Comparison of ENCODE assay signal across 1 cellular context in genomic region chr18:46167971-46168370, GRCh38.
TF ChIP-seq lines count a peak whose summit lies in the region.

No MANE protein-coding gene starts in this region.

TF ChIP-seq in GM12878, 131 proteins besides CTCF, POLR2A, EP300 and RAD21 (continued from another document):
- no peak for TF ChIP-seq ZBTB11 (CRISPR knock-in tag; IDR thresholded peaks at IDR 0.05)
- TF ChIP-seq SMAD1 (IDR thresholded peaks at IDR 0.05; ENCODE audit: low read depth, partially characterized antibody), result no peak
- no peak for TF ChIP-seq ESRRA (IDR thresholded peaks at IDR 0.05; ENCODE audit: low read length)
- 0 out of 2 replicates have a peak, but pooled peaks have one; percentile 12 for TF ChIP-seq CHD2 (IDR thresholded peaks at IDR 0.05; ENCODE audit: borderline replicate concordance, low read depth, low read length)
- no peak for TF ChIP-seq NBN (IDR thresholded peaks at IDR 0.05)
- TF ChIP-seq SPI1 (IDR thresholded peaks at IDR 0.05; ENCODE audit: borderline replicate concordance, insufficient read depth, low read depth, low read length), result peak; percentile 92
- no peak for TF ChIP-seq BMI1 (IDR thresholded peaks at IDR 0.05; ENCODE audit: borderline replicate concordance)
- TF ChIP-seq SIX5 (IDR thresholded peaks at IDR 0.05; ENCODE audit: low read depth, low read length, severe bottlenecking), result no peak
- no peak for TF ChIP-seq TCF3 (IDR thresholded peaks at IDR 0.05; ENCODE audit: borderline replicate concordance, insufficient read depth, low read depth, low read length)
- TF ChIP-seq PBX3 (IDR thresholded peaks at IDR 0.05; ENCODE audit: insufficient replicate concordance, low read depth, low read length), result no peak
- TF ChIP-seq TCF12 (IDR thresholded peaks at IDR 0.05; ENCODE audit: low read depth, low read length), result 0 out of 2 replicates have a peak, but pooled peaks have one; percentile 30
- TF ChIP-seq CHD4 (IDR thresholded peaks at IDR 0.05), result no peak
- TF ChIP-seq CBX3 (IDR thresholded peaks at IDR 0.05; ENCODE audit: borderline replicate concordance, low read depth), result no peak
- TF ChIP-seq POU2F2 (IDR thresholded peaks at IDR 0.05; ENCODE audit: borderline replicate concordance, low read depth, low read length), result peak; percentile 76; the same call in 2 of the 3 replicates
- 0 out of 2 replicates have a peak, but pooled peaks have one; percentile 10 for TF ChIP-seq ATF7 (IDR thresholded peaks at IDR 0.05; ENCODE audit: low read depth)
- peak; percentile 91 to 94 for TF ChIP-seq BHLHE40 (IDR thresholded peaks at IDR 0.05; ENCODE audit: borderline replicate concordance in 1 of 2, low read depth in 2 of 2, low read length in 1 of 2)
- no peak for TF ChIP-seq IRF3 (IDR thresholded peaks at IDR 0.05)
- peak; percentile 31; the same call in 1 of the 2 replicates for TF ChIP-seq GATAD2B (conservative IDR thresholded peaks at IDR 0.05; ENCODE audit: low read depth)
- TF ChIP-seq LARP7 (IDR thresholded peaks at IDR 0.05), result 0 out of 2 replicates have a peak, but pooled peaks have one; percentile 15
- TF ChIP-seq E2F4 (IDR thresholded peaks at IDR 0.05; ENCODE audit: low read depth, low read length), result no peak
- TF ChIP-seq HDGF (IDR thresholded peaks at IDR 0.05), result no peak
- no peak for TF ChIP-seq TBL1XR1 (IDR thresholded peaks at IDR 0.05; ENCODE audit: low read depth, low read length)
